19 cellular contexts compared by ENCODE assay signal in the genomic region with DNA sequence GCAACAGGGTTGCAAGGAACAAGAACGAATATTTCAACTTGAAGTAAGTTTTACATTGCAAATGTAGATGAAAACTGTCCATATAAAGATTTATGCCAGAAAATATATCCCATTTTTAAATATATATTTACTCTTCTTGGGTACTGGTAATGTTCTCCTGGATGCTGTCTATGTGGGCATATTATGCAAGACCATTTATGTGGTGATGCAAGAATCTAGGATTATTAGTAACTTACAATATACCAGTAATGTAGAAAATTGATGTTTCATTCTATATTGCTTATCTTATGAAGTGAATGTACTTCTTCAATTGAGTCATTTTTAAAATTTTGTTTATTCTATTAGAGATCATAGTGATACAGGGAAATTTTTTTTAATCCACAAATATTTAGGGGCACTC. TPM values are rescaled to one million over a fixed set of nuclear protein-coding genes. Genes with fewer than 3 reads are reported as not detected.
DNase-seq lines count a peak whose midpoint lies in the region; TF ChIP-seq lines count a peak whose summit lies in the region.
"Had no signal": no experiment of that assay in that cellular context is flagged by ENCODE, and none has a peak within 500 bp of the region (broad histone marks: within the 10 kb centered on the region; RNA-seq: fewer than 3 reads in every experiment).

No MANE protein-coding gene starts in this region.

- no peak for TF ChIP-seq POLR2A in lower leg skin (IDR thresholded peaks at IDR 0.05)

- H3K4me1 ChIP-seq in GM23248 (ENCODE audit: insufficient read depth), result no peaks in the 10 kb centered on the region

- H3K4me2 ChIP-seq in GM23248 (ENCODE audit: unreplicated experiment), result no peak overlapping the region
- H3K4me2 ChIP-seq: SK-N-SH had no signal

- no peaks in the 10 kb centered on the region for H3K4me1 Mint-ChIP-seq in activated T-helper 1 cell treated with anti-CD3 and anti-CD28 coated beads, Interleukin-12 subunit alpha, Interleukin-12 subunit beta, Interleukin-2, Interleukin-4 antibody, amounts not matched to agents 30 ng/mL and 10 ng/mL and 1 ng/mL, durations not matched to agents 14 hours and 24 hours and 36 hours (ENCODE audit: low read depth)

- no peak overlapping the region for H3K9ac ChIP-seq in GM23248
- H3K9ac ChIP-seq in SK-N-MC (ENCODE audit: insufficient read length), result peak overlapping the region; percentile 29
- H3K9ac ChIP-seq: SK-N-SH had no signal

- H3K27ac ChIP-seq in GM23248 (no peak overlapping the region), SK-N-MC (peak overlapping the region; percentile 72)

- H3K9me2 ChIP-seq in GM23248 (ENCODE audit: insufficient read depth), result no peaks in the 10 kb centered on the region; the same call in 1 of the 2 replicates
- H3K9me2 ChIP-seq: SK-N-SH had no signal

- H2AFZ ChIP-seq in GM23248, result no peak overlapping the region

- no peaks in the 10 kb centered on the region for H3F3A ChIP-seq in GM23248 (ENCODE audit: insufficient read depth)

- WGBS in GM23248 (ENCODE audit: low coverage in 1 of 2, low lambda C conversion rate in 2 of 2, missing lambda C conversion rate in 2 of 2), 2 experiments, result 93 to 97% methylated on average over 1 of the region's 1 CpG
- 94 to 97% methylated on average over 1 of the region's 1 CpG for WGBS in lower leg skin, 2 donors

- no peaks in the 10 kb centered on the region for H3K27me3 ChIP-seq in GM23248 (replicated peaks; ENCODE audit: insufficient read depth)

- peaks cover 42% of the 10 kb centered on the region for H3K36me3 Mint-ChIP-seq in activated T-helper 1 cell treated with anti-CD3 and anti-CD28 coated beads, Interleukin-12 subunit alpha, Interleukin-12 subunit beta, Interleukin-2, Interleukin-4 antibody, amounts not matched to agents 30 ng/mL and 10 ng/mL and 1 ng/mL, durations not matched to agents 14 hours and 24 hours and 36 hours (ENCODE audit: low read depth)

- no peak for TF ChIP-seq CTCF in lower leg skin (IDR thresholded peaks at IDR 0.05)

- H3K9me3 ChIP-seq in GM23248 (ENCODE audit: low read depth) (no peaks in the 10 kb centered on the region), SK-N-MC (ENCODE audit: low read depth, low read length) (no peaks in the 10 kb centered on the region)
- H3K9me3 ChIP-seq: SK-N-SH had no signal

- in situ Hi-C loops in GM23248 (cut with MboI), result no loop called here

- no peaks in the 10 kb centered on the region for H3K27me3 Mint-ChIP-seq in activated T-helper 1 cell treated with anti-CD3 and anti-CD28 coated beads, Interleukin-12 subunit alpha, Interleukin-12 subunit beta, Interleukin-2, Interleukin-4 antibody, amounts not matched to agents 30 ng/mL and 10 ng/mL and 1 ng/mL, durations not matched to agents 14 hours and 24 hours and 36 hours (ENCODE audit: insufficient read depth)

- DNase-seq in SIG-M5 treated with dmso at 0.1 percent for 504 hours (lab: John Stamatoyannopoulos, UW; ENCODE audit: unreplicated experiment), result peak; percentile 34
- no peak for DNase-seq in SIG-M5 (lab: John Stamatoyannopoulos, UW)
- DNase-seq in GM23248, result peak; percentile 39
- DNase-seq in SK-N-MC (ENCODE audit: low read depth, low spot score), result no peak
- peak; percentile 30 for DNase-seq in fibroblast of peridontal ligament (ENCODE audit: extremely low read depth)
- DNase-seq in activated T-helper 1 cell treated with anti-CD3 and anti-CD28 coated beads, Interleukin-12 subunit alpha, Interleukin-12 subunit beta, Interleukin-2, Interleukin-4 antibody, amounts not matched to agents 30 ng/mL and 10 ng/mL and 1 ng/mL, durations not matched to agents 14 hours and 24 hours and 36 hours (ENCODE audit: low spot score), result no peak
- no peak for DNase-seq in central memory CD4-positive, alpha-beta T cell
- no peak for DNase-seq in lower leg skin (ENCODE audit: low spot score in 2 of 2)
- DNase-seq: 8988T, C1 segment of cervical spinal cord, DMS 273 treated with DMSO at 0.1 percent for 48 hours, GF-D8, HFFc6, Kasumi-1, NCI-H1436 treated with DMSO at 0.1 percent for 48 hours, NCI-H2029 treated with DMSO at 0.1 percent for 48 hours, NCI-H2171 treated with DMSO at 0.1 percent for 48 hours, NCI-H748 treated with DMSO at 0.1 percent for 48 hours, SK-N-SH had no signal

- H3K36me3 ChIP-seq in GM23248 (ENCODE audit: low read depth), result peaks cover 38% of the 10 kb centered on the region
- peaks cover 45% of the 10 kb centered on the region for H3K36me3 ChIP-seq in SK-N-MC (ENCODE audit: insufficient read depth, low read length)

- H3K79me2 ChIP-seq in GM23248 (ENCODE audit: insufficient read depth), result 0 out of 2 replicates have a peak, but pooled peaks cover 4% of the 10 kb centered on the region

- no peaks in the 10 kb centered on the region for H4K20me1 ChIP-seq in GM23248 (ENCODE audit: insufficient read depth)

- no peak overlapping the region for H3K4me3 ChIP-seq in GM23248
- no peak overlapping the region for H3K4me3 ChIP-seq in SK-N-MC
- H3K4me3 ChIP-seq in lower leg skin (ENCODE audit: low read depth, poor library complexity, severe bottlenecking), result no peak overlapping the region

- H3K27ac Mint-ChIP-seq in activated T-helper 1 cell treated with anti-CD3 and anti-CD28 coated beads, Interleukin-12 subunit alpha, Interleukin-12 subunit beta, Interleukin-2, Interleukin-4 antibody, amounts not matched to agents 30 ng/mL and 10 ng/mL and 1 ng/mL, durations not matched to agents 14 hours and 24 hours and 36 hours, result no peak overlapping the region
- H3K27ac Mint-ChIP-seq: HFFc6 had no signal

- intact Hi-C loops in activated T-helper 1 cell treated with anti-CD3 and anti-CD28 coated beads, Interleukin-12 subunit alpha, Interleukin-12 subunit beta, Interleukin-2, Interleukin-4 antibody, amounts not matched to agents 30 ng/mL and 10 ng/mL and 1 ng/mL, durations not matched to agents 14 hours and 24 hours and 36 hours (cut with micrococcal nuclease), result no loop called here
- intact Hi-C loops in lower leg skin (cut with DNase I; ENCODE audit: low total_unique reads), result no loop called here

- no peak overlapping the region for H3K4me3 Mint-ChIP-seq in activated T-helper 1 cell treated with anti-CD3 and anti-CD28 coated beads, Interleukin-12 subunit alpha, Interleukin-12 subunit beta, Interleukin-2, Interleukin-4 antibody, amounts not matched to agents 30 ng/mL and 10 ng/mL and 1 ng/mL, durations not matched to agents 14 hours and 24 hours and 36 hours
- H3K4me3 Mint-ChIP-seq: HFFc6 had no signal

- no peaks in the 10 kb centered on the region for H3K9me3 Mint-ChIP-seq in activated T-helper 1 cell treated with anti-CD3 and anti-CD28 coated beads, Interleukin-12 subunit alpha, Interleukin-12 subunit beta, Interleukin-2, Interleukin-4 antibody, amounts not matched to agents 30 ng/mL and 10 ng/mL and 1 ng/mL, durations not matched to agents 14 hours and 24 hours and 36 hours
- H3K9me3 Mint-ChIP-seq: HFFc6 had no signal

RNA-seq across cellular contexts. Expression of a gene that starts 25.1 kb away (rescaled TPM):
- total RNA-seq in GM23248 (2014; rRNA removed; shearing (Covaris generic)), result 37.2 and 47.8 TPM in 2 replicates
- polyA plus RNA-seq in GM23248 (2016; fragmentation: Nextera tagmentation; extraction: Ambion mirVana), result 46.1 and 47.3 TPM in 2 replicates
- 48.3 and 49.9 TPM in 2 replicates for total RNA-seq in activated T-helper 1 cell treated with anti-CD3 and anti-CD28 coated beads, Interleukin-12 subunit alpha, Interleukin-12 subunit beta, Interleukin-2, Interleukin-4 antibody, amounts not matched to agents 30 ng/mL and 10 ng/mL and 1 ng/mL, durations not matched to agents 14 hours and 24 hours and 36 hours
- total RNA-seq in lower leg skin, result 10 to 100 TPM; 38.1 to 60.3 (median 46.6) TPM

RNA-seq across cellular contexts. Expression of a gene that starts 25.6 kb away (rescaled TPM):
- total RNA-seq in GM23248 (2014; rRNA removed; shearing (Covaris generic)), result 31.6 and 49.7 TPM in 2 replicates
- polyA plus RNA-seq in GM23248 (2016; fragmentation: Nextera tagmentation; extraction: Ambion mirVana), result 27.5 and 28.9 TPM in 2 replicates
- 43.8 and 52.2 TPM in 2 replicates for total RNA-seq in activated T-helper 1 cell treated with anti-CD3 and anti-CD28 coated beads, Interleukin-12 subunit alpha, Interleukin-12 subunit beta, Interleukin-2, Interleukin-4 antibody, amounts not matched to agents 30 ng/mL and 10 ng/mL and 1 ng/mL, durations not matched to agents 14 hours and 24 hours and 36 hours
- total RNA-seq in lower leg skin, result 10 to 100 TPM; 10.3 to 19.3 (median 14.9) TPM

RNA-seq across cellular contexts. Expression of a gene that starts 50.8 kb away (rescaled TPM):
- 51.8 and 103 TPM in 2 replicates for total RNA-seq in GM23248 (2014; rRNA removed; shearing (Covaris generic))
- polyA plus RNA-seq in GM23248 (2016; fragmentation: Nextera tagmentation; extraction: Ambion mirVana), result 55.8 and 58.4 TPM in 2 replicates
- total RNA-seq in activated T-helper 1 cell treated with anti-CD3 and anti-CD28 coated beads, Interleukin-12 subunit alpha, Interleukin-12 subunit beta, Interleukin-2, Interleukin-4 antibody, amounts not matched to agents 30 ng/mL and 10 ng/mL and 1 ng/mL, durations not matched to agents 14 hours and 24 hours and 36 hours, result 43.5 and 47.0 TPM in 2 replicates
- total RNA-seq in lower leg skin, result 100 to 1,000 TPM in 1 of 4 donors, 10 to 100 TPM in 3; 36.7 to 158 (median 83.9) TPM

RNA-seq across cellular contexts. Expression of a gene that starts 58.9 kb away (rescaled TPM):
- 47.7 and 55.0 TPM in 2 replicates for total RNA-seq in GM23248 (2014; rRNA removed; shearing (Covaris generic))
- polyA plus RNA-seq in GM23248 (2016; fragmentation: Nextera tagmentation; extraction: Ambion mirVana), result 46.3 and 49.6 TPM in 2 replicates
- 28.9 and 34.1 TPM in 2 replicates for total RNA-seq in activated T-helper 1 cell treated with anti-CD3 and anti-CD28 coated beads, Interleukin-12 subunit alpha, Interleukin-12 subunit beta, Interleukin-2, Interleukin-4 antibody, amounts not matched to agents 30 ng/mL and 10 ng/mL and 1 ng/mL, durations not matched to agents 14 hours and 24 hours and 36 hours
- 10 to 100 TPM; 29.3 to 52.7 (median 41.2) TPM for total RNA-seq in lower leg skin

Comparison
In these comparisons a context has a peak if more than half of its experiments do, and no peak if none do; other contexts are left out.
1. DNase-seq: peak in SIG-M5 treated with dmso at 0.1 percent for 504 hours (single experiment), GM23248 (single experiment) and fibroblast of peridontal ligament (single experiment); none in SIG-M5 (single experiment), SK-N-MC (single experiment), activated T-helper 1 cell treated with anti-CD3 and anti-CD28 coated beads, Interleukin-12 subunit alpha, Interleukin-12 subunit beta, Interleukin-2, Interleukin-4 antibody, amounts not matched to agents 30 ng/mL and 10 ng/mL and 1 ng/mL, durations not matched to agents 14 hours and 24 hours and 36 hours (single experiment), central memory CD4-positive, alpha-beta T cell (single experiment) and lower leg skin (0 of 2).